Comparison of ENCODE assay signal across 8 cellular contexts in genomic region chr17:16568541-16569357, GRCh38.
A peak's percentile ranks its signal among the peaks of the same experiment; 100 is the strongest.
DNase-seq lines count a peak whose midpoint lies in the region; ATAC-seq lines count a peak whose summit lies in the region.

ZNF287 (minus strand) TSS chr17:16569204; CDS start chr17:16567731, 1,473 bp downstream.

- intact Hi-C loops in dendritic cell treated with granulocyte-macrophage colony-stimulating factor and Interleukin-4, amounts not matched to agents 40 ng/mL and 50 ng/mL, for 4 days (cut with micrococcal nuclease): loop anchor here (1.0 kb wide), 1 partner anchor 16 kb away; no protein-coding TSS in a partner anchor

- ATAC-seq in GM18861 (IDR thresholded peaks at IDR 0.05; ENCODE audit: unreplicated experiment) (peak; percentile 87), HG03103 (IDR thresholded peaks at IDR 0.05; ENCODE audit: low read depth, unreplicated experiment) (peak; percentile 92)

- no peaks in the 10 kb centered on the region for H3K9me3 Mint-ChIP-seq in dendritic cell treated with granulocyte-macrophage colony-stimulating factor and Interleukin-4, amounts not matched to agents 40 ng/mL and 50 ng/mL, for 4 days

- peaks cover 18% of the 10 kb centered on the region for H3K4me1 Mint-ChIP-seq in dendritic cell treated with granulocyte-macrophage colony-stimulating factor and Interleukin-4, amounts not matched to agents 40 ng/mL and 50 ng/mL, for 4 days (ENCODE audit: low read depth)

- peaks cover 37% of the 10 kb centered on the region for H3K27me3 Mint-ChIP-seq in dendritic cell treated with granulocyte-macrophage colony-stimulating factor and Interleukin-4, amounts not matched to agents 40 ng/mL and 50 ng/mL, for 4 days

- peak within 1 kb of the TSS; percentile 79 for H3K4me3 Mint-ChIP-seq in dendritic cell treated with granulocyte-macrophage colony-stimulating factor and Interleukin-4, amounts not matched to agents 40 ng/mL and 50 ng/mL, for 4 days

- H3K27ac Mint-ChIP-seq in dendritic cell treated with granulocyte-macrophage colony-stimulating factor and Interleukin-4, amounts not matched to agents 40 ng/mL and 50 ng/mL, for 4 days: no peak within 1 kb of the TSS

- DNase-seq in 8988T (peak; percentile 87), NCI-H2227 (lab: John Stamatoyannopoulos, UW; ENCODE audit: unreplicated experiment) (peak; percentile 93), left kidney (ENCODE audit: low read depth, low spot score) (peak; percentile 97)
- DNase-seq in activated CD4-positive, alpha-beta T cell treated with anti-CD3 and anti-CD28 coated beads, Interleukin-2, amount 50 U/mL, for 24 hours (ENCODE audit: low read depth in 1 of 2, low spot score in 1 of 2): peak; percentile 83 to 92
- DNase-seq in stimulated activated CD4-positive, alpha-beta T cell treated with anti-CD3 and anti-CD28 coated beads, Interleukin-2, amount 100 ng/mL, for 24 hours: peak; percentile 94

- H3K36me3 Mint-ChIP-seq in dendritic cell treated with granulocyte-macrophage colony-stimulating factor and Interleukin-4, amounts not matched to agents 40 ng/mL and 50 ng/mL, for 4 days (ENCODE audit: low read depth): no peaks in the 10 kb centered on the region

Comparison
In these comparisons a context has a peak if more than half of its experiments do, and no peak if none do; other contexts are left out.
1. Peak in every context shown above with its lines: DNase-seq and ATAC-seq.